ENCODE assay signal across 20 cellular contexts in genomic region chr13:43227721-43228120, GRCh38.
DNase-seq lines count a peak whose midpoint lies in the region; ATAC-seq and TF ChIP-seq lines count a peak whose summit lies in the region.
"Had no signal": no experiment of that assay in that cellular context is flagged by ENCODE, and none has a peak within 500 bp of the region (broad histone marks: within the 10 kb centered on the region; RNA-seq: fewer than 3 reads in every experiment).

No MANE protein-coding gene starts in this region.

- CTCF ChIA-PET in RWPE1 (lab: Yijun Ruan, JAX) = no interaction called here

- TF ChIP-seq CTCF in epithelial cell of esophagus (IDR thresholded peaks at IDR 0.05; ENCODE audit: insufficient read depth, low read depth, low read length, missing control alignments) (no peak), RWPE1 (conservative IDR thresholded peaks at IDR 0.05; ENCODE audit: low read depth) (no peak)

- DNase-seq in NCI-H82 (lab: John Stamatoyannopoulos, UW) = peak; percentile 32
- no peak for DNase-seq in NCI-H82 treated with DMSO at 0.1 percent for 48 hours (lab: John Stamatoyannopoulos, UW; ENCODE audit: unreplicated experiment)
- peak; percentile 17 for DNase-seq in NCI-H226
- DNase-seq in epithelial cell of esophagus (ENCODE audit: low read depth) = peak; percentile 9
- DNase-seq in RWPE1 (ENCODE audit: low spot score) = no peak
- no peak for DNase-seq in stimulated activated CD4-positive, alpha-beta T cell treated with anti-CD3 and anti-CD28 coated beads, Interleukin-1b, Interleukin-23, amount 100 ng/mL, for 48 hours
- DNase-seq: ACHN; activated CD8-positive, alpha-beta T cell treated with anti-CD3 and anti-CD28 coated beads, Interleukin-2, amount 10 ng/mL, durations not matched to agents 7 days and 5 days; activated T-cell treated with anti-CD3 and anti-CD28 coated beads, Interleukin-2, amount 50 U/mL, for 48 hours; CD4-positive, alpha-beta T cell; left ventricle myocardium superior; NCI-H1105 treated with DMSO at 0.1 percent for 48 hours; right cardiac atrium; Right ventricle myocardium superior; stimulated activated naive CD4-positive, alpha-beta T cell had no signal

- H3K4me3 ChIP-seq in epithelial cell of esophagus (ENCODE audit: low read length) = no peak overlapping the region
- H3K4me3 ChIP-seq: tibial nerve had no signal

- no peak overlapping the region for H3K27ac ChIP-seq in RWPE1
- H3K27ac ChIP-seq: KMS-11, tibial nerve had no signal

- no peak for ATAC-seq in GM18858 (IDR thresholded peaks at IDR 0.05; ENCODE audit: unreplicated experiment)
- no peak for ATAC-seq in GM21723 (IDR thresholded peaks at IDR 0.05; ENCODE audit: unreplicated experiment)
- ATAC-seq: activated CD8-positive, alpha-beta T cell treated with anti-CD3 and anti-CD28 coated beads, Interleukin-2, amount 10 ng/mL, durations not matched to agents 7 days and 5 days; left ventricle myocardium superior; right cardiac atrium; WTC11 had no signal

- POLR2A ChIA-PET in RWPE1 (lab: Yijun Ruan, JAX; ENCODE audit: low non-redundant PET) = no interaction called here

Comparison
In these comparisons a context has a peak if more than half of its experiments do, and no peak if none do; other contexts are left out.
1. DNase-seq: peak in NCI-H82 (single experiment), NCI-H226 (single experiment) and epithelial cell of esophagus (single experiment); none in NCI-H82 treated with DMSO at 0.1 percent for 48 hours (single experiment), RWPE1 (single experiment) and stimulated activated CD4-positive, alpha-beta T cell treated with anti-CD3 and anti-CD28 coated beads, Interleukin-1b, Interleukin-23, amount 100 ng/mL, for 48 hours (single experiment).